ENCODE assay signal across 9 cellular contexts in genomic region chr19:38544569-38545315, GRCh38.
DNase-seq lines count a peak whose midpoint lies in the region; ATAC-seq, FAIRE-seq and TF ChIP-seq lines count a peak whose summit lies in the region.
"Had no signal": no experiment of that assay in that cellular context is flagged by ENCODE, and none has a peak within 500 bp of the region (broad histone marks: within the 10 kb centered on the region; RNA-seq: fewer than 3 reads in every experiment).

No MANE protein-coding gene starts in this region.

- peaks cover 13% of the 10 kb centered on the region for H3K4me1 Mint-ChIP-seq in CD8-positive, alpha-beta T cell (ENCODE audit: low read depth)

- no peaks in the 10 kb centered on the region for H3K36me3 ChIP-seq in CD8-positive, alpha-beta T cell (ENCODE audit: insufficient read depth, low read length)
- no peaks in the 10 kb centered on the region for H3K36me3 ChIP-seq in muscle layer of duodenum (ENCODE audit: control insufficient read depth in 1 of 2, insufficient read depth in 2 of 2, low read length in 2 of 2)
- H3K36me3 ChIP-seq: HAP-1 had no signal

- H3K9me3 ChIP-seq in CD8-positive, alpha-beta T cell (ENCODE audit: low read length) = no peaks in the 10 kb centered on the region
- H3K9me3 ChIP-seq in muscle layer of duodenum (ENCODE audit: control insufficient read depth in 1 of 2, low read length in 2 of 2) = no peaks in the 10 kb centered on the region
- H3K9me3 ChIP-seq: HAP-1 had no signal

- POLR2A ChIA-PET in CD8-positive, alpha-beta T cell (lab: Charles Lee) = interaction anchor here (1.6 kb wide), 1 partner anchor 29 kb away, joined by 3 read pairs; no protein-coding TSS in a partner anchor
- POLR2A ChIA-PET in HEK293T (lab: Yijun Ruan, JAX) = interaction anchor here (0.9 to 1.3 kb wide), 7 partner anchors 14 to 142 kb away, joined by 4 to 9 read pairs (median 5); partner anchors contain the start of genes EIF3K and FAM98C

- no peaks in the 10 kb centered on the region for H3K27me3 Mint-ChIP-seq in CD8-positive, alpha-beta T cell (ENCODE audit: low read depth)

- peaks cover 12% of the 10 kb centered on the region for H3K4me1 ChIP-seq in CD8-positive, alpha-beta T cell (ENCODE audit: insufficient read depth, low read length)
- H3K4me1 ChIP-seq in muscle layer of duodenum (ENCODE audit: control insufficient read depth in 1 of 2, insufficient read depth in 2 of 2, low read length in 2 of 2) = no peaks in the 10 kb centered on the region

- no peak for ATAC-seq in CD8-positive, alpha-beta T cell
- no peak for ATAC-seq in HG02610 (IDR thresholded peaks at IDR 0.05; ENCODE audit: unreplicated experiment)
- no peak for ATAC-seq in HG03139 (IDR thresholded peaks at IDR 0.05; ENCODE audit: unreplicated experiment)
- ATAC-seq in HG02763 (IDR thresholded peaks at IDR 0.05; ENCODE audit: unreplicated experiment) = no peak

- intact Hi-C loops in CD8-positive, alpha-beta T cell (cut with DNase I, micrococcal nuclease) = loop anchor here (1.0 to 10.0 kb wide), 5 partner anchors 29 to 390 kb away; partner anchors contain the start of genes MRPS12 (in 2 of the 2), SARS2 (in 2 of the 2), EIF3K (in 1 of the 2) and MAP4K1 (in 1 of the 2)

- peak; percentile 67 for TF ChIP-seq CTCF in CD8-positive, alpha-beta T cell (IDR thresholded peaks at IDR 0.05)

- H3K4me3 Mint-ChIP-seq in CD8-positive, alpha-beta T cell = peak overlapping the region; percentile 9

- no peak overlapping the region for H3K4me3 ChIP-seq in CD8-positive, alpha-beta T cell (ENCODE audit: low read depth, low read length)
- peak overlapping the region; percentile 4 to 18 for H3K4me3 ChIP-seq in muscle layer of duodenum (ENCODE audit: low read depth in 1 of 2, low read length in 2 of 2)
- H3K4me3 ChIP-seq: HAP-1 had no signal

- H3K27ac ChIP-seq in CD8-positive, alpha-beta T cell (ENCODE audit: low read depth, low read length) = no peak overlapping the region
- no peak overlapping the region for H3K27ac ChIP-seq in muscle layer of duodenum (ENCODE audit: low read length)

- no peak overlapping the region for H3K27ac Mint-ChIP-seq in CD8-positive, alpha-beta T cell

- no peaks in the 10 kb centered on the region for H3K36me3 Mint-ChIP-seq in CD8-positive, alpha-beta T cell

- H3K27me3 ChIP-seq in CD8-positive, alpha-beta T cell (ENCODE audit: insufficient read depth, low read length) = no peaks in the 10 kb centered on the region
- no peaks in the 10 kb centered on the region for H3K27me3 ChIP-seq in muscle layer of duodenum (ENCODE audit: low read depth, low read length)

- CTCF ChIA-PET in CD8-positive, alpha-beta T cell (lab: Charles Lee) = interaction anchor here (0.8 to 3.1 kb wide), 20 partner anchors 9 to 387 kb away, joined by 3 to 32 read pairs (median 5); partner anchors contain the start of genes ACTN4, EIF3K, FAM98C and MAP4K1
- CTCF ChIA-PET in HEK293T (lab: Yijun Ruan, JAX) = interaction anchor here (0.6 to 1.8 kb wide), 2 partner anchors 90 to 159 kb away, joined by 3 to 8 read pairs; no protein-coding TSS in a partner anchor

- DNase-seq in CD8-positive, alpha-beta T cell = peak in 1 of 7 experiments; percentile 58
- DNase-seq in HEK293T (ENCODE audit: extremely low spot score) (no peak), amniotic epithelial cell (ENCODE audit: low read depth) (peak; percentile 50), RCC 7860 (ENCODE audit: low spot score) (no peak)

- FAIRE-seq in RCC 7860 (lab: Jason Lieb, UNC) = no peak

- H3K9me3 Mint-ChIP-seq in CD8-positive, alpha-beta T cell = no peaks in the 10 kb centered on the region

TF ChIP-seq in HEK293T, 16 proteins besides CTCF, POLR2A, EP300 and RAD21:
- TF ChIP-seq ZNF384 (IDR thresholded peaks at IDR 0.05) (peak; percentile 70), SP1 (IDR thresholded peaks at IDR 0.05) (no peak)
